Comparison of ENCODE assay signal across 28 cellular contexts in the genomic region with DNA sequence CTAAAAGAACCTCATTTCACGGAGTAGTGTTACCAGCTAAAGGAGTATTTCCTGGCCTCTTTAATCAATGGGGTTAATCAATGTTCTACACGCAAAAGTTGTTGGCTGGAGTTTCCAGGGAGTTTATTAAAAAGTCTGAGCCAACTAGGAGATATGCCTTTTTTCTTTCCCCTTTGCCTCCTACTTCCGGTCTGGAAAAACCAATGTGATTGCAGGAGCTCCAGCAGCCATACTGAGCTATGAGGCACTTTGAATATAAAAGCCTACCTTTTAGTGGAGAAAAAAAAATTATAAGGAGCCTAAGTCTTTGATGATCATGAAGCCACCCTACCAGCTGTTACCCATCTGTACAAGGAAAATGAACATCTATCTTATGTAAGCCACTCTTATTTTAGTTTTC. TPM values are rescaled to one million over a fixed set of nuclear protein-coding genes. Genes with fewer than 3 reads are reported as not detected.
A peak's percentile ranks its signal among the peaks of the same experiment; 100 is the strongest.
DNase-seq lines count a peak whose midpoint lies in the region; ATAC-seq, FAIRE-seq and TF ChIP-seq lines count a peak whose summit lies in the region.
"Had no signal": no experiment of that assay in that cellular context is flagged by ENCODE, and none has a peak within 500 bp of the region (broad histone marks: within the 10 kb centered on the region; RNA-seq: fewer than 3 reads in every experiment).

No MANE protein-coding gene starts in this region.

- H3K9ac ChIP-seq in K562 (ENCODE audit: insufficient read depth in 1 of 2, low read depth in 2 of 2, low read length in 2 of 2): no peak overlapping the region
- H3K9ac ChIP-seq: BLaER1 had no signal

- no peaks in the 10 kb centered on the region for H3K9me1 ChIP-seq in K562 (ENCODE audit: control insufficient read depth, insufficient read depth, low read length)

- H3K27me3 Mint-ChIP-seq in WTC11 (ENCODE audit: low read depth): peaks cover 4% of the 10 kb centered on the region; the same call in 1 of the 2 replicates
- H3K27me3 Mint-ChIP-seq in activated T-helper 2 cell treated with anti-CD3 and anti-CD28 coated beads, Interferon-gamma antibody, Interleukin-2, Interleukin-4, amounts not matched to agents 10 μg/mL and 5 μg/mL and 100 μg/mL, durations not matched to agents 14 hours and 24 hours and 36 hours (ENCODE audit: low read depth): peaks cover 6% of the 10 kb centered on the region

- intact Hi-C loops in K562 (cut with micrococcal nuclease) (no loop called here), esophagus muscularis mucosa (cut with DNase I) (no loop called here)
- intact Hi-C loops in activated T-helper 2 cell treated with anti-CD3 and anti-CD28 coated beads, Interferon-gamma antibody, Interleukin-2, Interleukin-4, amounts not matched to agents 10 μg/mL and 5 μg/mL and 100 μg/mL, durations not matched to agents 14 hours and 24 hours and 36 hours (cut with micrococcal nuclease): no loop called here

- no peaks in the 10 kb centered on the region for H3K79me2 ChIP-seq in K562 (ENCODE audit: control insufficient read depth, insufficient read depth, low read length)

- POLR2A ChIA-PET in HEK293 (lab: Yijun Ruan, JAX): no interaction called here
- POLR2A ChIA-PET in WTC11 (lab: Charles Lee): no interaction called here
- POLR2A ChIA-PET in K562 (lab: Yijun Ruan, JAX): no interaction called here

- TF ChIP-seq CTCF in HEK293 (tag by site-specific recombination; IDR thresholded peaks at IDR 0.05): no peak
- TF ChIP-seq CTCF in WTC11 (IDR thresholded peaks at IDR 0.05): no peak
- no peak for TF ChIP-seq CTCF in K562 (IDR thresholded peaks at IDR 0.05 in 2 of 3, conservative IDR thresholded peaks at IDR 0.05 in 1 of 3; ENCODE audit: insufficient read depth in 2 of 3, low read depth in 1 of 3, low read length in 3 of 3)
- TF ChIP-seq CTCF in esophagus muscularis mucosa (IDR thresholded peaks at IDR 0.05): no peak

- H3K9me3 ChIP-seq in HEK293 (ENCODE audit: control insufficient read depth, insufficient read depth, low read depth, low read length): no peaks in the 10 kb centered on the region
- H3K9me3 ChIP-seq in K562 (replicated peaks; ENCODE audit: control insufficient read depth, insufficient read depth, low read depth, low read length): peaks cover 2% of the 10 kb centered on the region; the same call in 1 of the 2 replicates
- no peaks in the 10 kb centered on the region for H3K9me3 ChIP-seq in esophagus muscularis mucosa
- H3K9me3 ChIP-seq: BE2C had no signal

- H3K4me1 ChIP-seq in HEK293 (ENCODE audit: control insufficient read depth, insufficient read depth, low read length): no peaks in the 10 kb centered on the region
- H3K4me1 ChIP-seq in K562 (replicated peaks in 1 of 2; ENCODE audit: control insufficient read depth in 2 of 2, insufficient read depth in 2 of 2, low read length in 2 of 2): no peaks in the 10 kb centered on the region
- peaks cover 6 to 28% (median 20%) of the 10 kb centered on the region in 4 donors for H3K4me1 ChIP-seq in esophagus muscularis mucosa
- H3K4me1 ChIP-seq: BLaER1 had no signal

- BruUV-seq in K562 (replicated peaks; lab: Mats Ljungman, UMichigan): no TSS peak

- no peak for ATAC-seq in WTC11
- no peak for ATAC-seq in K562
- ATAC-seq in HG02840 (IDR thresholded peaks at IDR 0.05; ENCODE audit: low FRiP score, unreplicated experiment): no peak
- ATAC-seq: GM12878 had no signal

- H3K4me1 Mint-ChIP-seq in WTC11: no peaks in the 10 kb centered on the region
- no peaks in the 10 kb centered on the region for H3K4me1 Mint-ChIP-seq in activated T-helper 2 cell treated with anti-CD3 and anti-CD28 coated beads, Interferon-gamma antibody, Interleukin-2, Interleukin-4, amounts not matched to agents 10 μg/mL and 5 μg/mL and 100 μg/mL, durations not matched to agents 14 hours and 24 hours and 36 hours (ENCODE audit: low read depth)
- H3K4me1 Mint-ChIP-seq: CD4-positive, CD25-positive, alpha-beta regulatory T cell had no signal

- TF ChIP-seq EP300 in K562 (IDR thresholded peaks at IDR 0.05; ENCODE audit: low read length): no peak
- no peak for TF ChIP-seq EP300 in esophagus muscularis mucosa (IDR thresholded peaks at IDR 0.05)

- no peak overlapping the region for H3K4me3 ChIP-seq in HEK293 (ENCODE audit: low read depth, low read length)
- H3K4me3 ChIP-seq in K562: no peak overlapping the region
- no peak overlapping the region for H3K4me3 ChIP-seq in esophagus muscularis mucosa
- H3K4me3 ChIP-seq: BLaER1, GM12878 had no signal

- CTCF ChIA-PET in HEK293 (lab: Yijun Ruan, JAX): interaction anchor here (0.6 to 2.7 kb wide), 4 partner anchors 10 to 34 kb away, joined by 3 to 21 read pairs (median 4); a partner anchor contains a TSS
- CTCF ChIA-PET in WTC11 (lab: Charles Lee): interaction anchor here (1.2 to 1.6 kb wide), 2 partner anchors 18 to 33 kb away, joined by 5 to 11 read pairs; a partner anchor contains a TSS
- CTCF ChIA-PET in K562 (lab: Yijun Ruan, JAX; ENCODE audit: low intra/inter-chr PET ratio): no interaction called here

- no peak overlapping the region for H2AFZ ChIP-seq in K562 (ENCODE audit: low read depth, low read length)

- H3K27ac Mint-ChIP-seq in WTC11: no peak overlapping the region
- H3K27ac Mint-ChIP-seq in activated T-helper 2 cell treated with anti-CD3 and anti-CD28 coated beads, Interferon-gamma antibody, Interleukin-2, Interleukin-4, amounts not matched to agents 10 μg/mL and 5 μg/mL and 100 μg/mL, durations not matched to agents 14 hours and 24 hours and 36 hours: no peak overlapping the region
- H3K27ac Mint-ChIP-seq: CD14-positive monocyte; CD4-positive, alpha-beta memory T cell; CD4-positive, CD25-positive, alpha-beta regulatory T cell; CD8-positive, alpha-beta memory T cell had no signal

- DNase-seq in WTC11 (ENCODE audit: low spot score): no peak
- no peak for DNase-seq in K562 (ENCODE audit: extremely low read depth in 1 of 4, low spot score in 3 of 4)
- peak; percentile 3 for DNase-seq in esophagus muscularis mucosa (ENCODE audit: extremely low spot score)
- DNase-seq in NOMO-1 (lab: John Stamatoyannopoulos, UW; ENCODE audit: unreplicated experiment in 2 of 2): no peak
- DNase-seq in activated T-helper 2 cell treated with anti-CD3 and anti-CD28 coated beads, Interferon-gamma antibody, Interleukin-2, Interleukin-4, amounts not matched to agents 10 μg/mL and 5 μg/mL and 100 μg/mL, durations not matched to agents 14 hours and 24 hours and 36 hours (ENCODE audit: low spot score): no peak
- DNase-seq: 8988T; ACHN; BE2C; C1 segment of cervical spinal cord; CD4-positive, alpha-beta memory T cell; CD4-positive, CD25-positive, alpha-beta regulatory T cell; CD8-positive, alpha-beta memory T cell; COR-L47; DMS 273 treated with DMSO at 0.1 percent for 48 hours; DMS153; DMS53; DMS79; DND-41; EL; GDM1 had no signal

- H3K27ac ChIP-seq in HEK293 (ENCODE audit: extremely low read depth, low read depth, low read length) (no peak overlapping the region), K562 (ENCODE audit: extremely low read depth, low read depth, low read length) (no peak overlapping the region), esophagus muscularis mucosa (replicated peaks in 1 of 4) (peak overlapping the region in 1 of 4 donors; percentile 21)
- H3K27ac ChIP-seq: BLaER1 had no signal

- in situ Hi-C loops in K562 (cut with MboI): no loop called here

- WGBS in K562 (ENCODE audit: insufficient coverage, low coverage, missing lambda C conversion rate): 0% methylated on average over 3 of the region's 3 CpGs
- WGBS in esophagus muscularis mucosa: 84% methylated on average over 3 of the region's 3 CpGs

- H3K36me3 Mint-ChIP-seq in WTC11: peaks cover 12% of the 10 kb centered on the region
- no peaks in the 10 kb centered on the region for H3K36me3 Mint-ChIP-seq in activated T-helper 2 cell treated with anti-CD3 and anti-CD28 coated beads, Interferon-gamma antibody, Interleukin-2, Interleukin-4, amounts not matched to agents 10 μg/mL and 5 μg/mL and 100 μg/mL, durations not matched to agents 14 hours and 24 hours and 36 hours (ENCODE audit: low read depth)
- H3K36me3 Mint-ChIP-seq: CD14-positive monocyte; CD4-positive, alpha-beta memory T cell; CD4-positive, CD25-positive, alpha-beta regulatory T cell had no signal

- H4K20me1 ChIP-seq in K562 (replicated peaks; ENCODE audit: control insufficient read depth, insufficient read depth, low read length): no peaks in the 10 kb centered on the region
- H4K20me1 ChIP-seq: BLaER1 had no signal

- H3K4me3 Mint-ChIP-seq in WTC11: no peak overlapping the region
- H3K4me3 Mint-ChIP-seq in activated T-helper 2 cell treated with anti-CD3 and anti-CD28 coated beads, Interferon-gamma antibody, Interleukin-2, Interleukin-4, amounts not matched to agents 10 μg/mL and 5 μg/mL and 100 μg/mL, durations not matched to agents 14 hours and 24 hours and 36 hours (ENCODE audit: low read depth): no peak overlapping the region
- H3K4me3 Mint-ChIP-seq: CD14-positive monocyte; CD4-positive, alpha-beta memory T cell; CD4-positive, CD25-positive, alpha-beta regulatory T cell; CD8-positive, alpha-beta memory T cell had no signal

- no peak for TF ChIP-seq POLR2A in K562 (conservative IDR thresholded peaks at IDR 0.05)
- TF ChIP-seq POLR2A in esophagus muscularis mucosa (IDR thresholded peaks at IDR 0.05; ENCODE audit: low read depth): no peak

- peaks cover 46% of the 10 kb centered on the region for H3K9me3 Mint-ChIP-seq in WTC11
- no peaks in the 10 kb centered on the region for H3K9me3 Mint-ChIP-seq in activated T-helper 2 cell treated with anti-CD3 and anti-CD28 coated beads, Interferon-gamma antibody, Interleukin-2, Interleukin-4, amounts not matched to agents 10 μg/mL and 5 μg/mL and 100 μg/mL, durations not matched to agents 14 hours and 24 hours and 36 hours

- H3K4me2 ChIP-seq in K562 (ENCODE audit: insufficient read depth, low read length): no peak overlapping the region
- H3K4me2 ChIP-seq: BLaER1 had no signal

- FAIRE-seq in K562 (lab: Jason Lieb, UNC): no peak
- FAIRE-seq: A204.1, GM12878, GM12892, GM18507 had no signal

- H3K27me3 ChIP-seq in K562 (ENCODE audit: control insufficient read depth in 2 of 2, insufficient read depth in 2 of 2, low read length in 2 of 2) (peaks cover 0 to 2% of the 10 kb centered on the region in 2 experiments; a peak in 1 of 5 replicates), esophagus muscularis mucosa (no peaks in the 10 kb centered on the region)
- H3K27me3 ChIP-seq: BE2C, BLaER1 had no signal

- no peaks in the 10 kb centered on the region for H3K36me3 ChIP-seq in HEK293 (ENCODE audit: control insufficient read depth in 2 of 2, insufficient read depth in 1 of 2, low read length in 2 of 2)
- H3K36me3 ChIP-seq in K562 (ENCODE audit: control insufficient read depth, insufficient read depth, low read length): no peaks in the 10 kb centered on the region
- H3K36me3 ChIP-seq in esophagus muscularis mucosa: no peaks in the 10 kb centered on the region
- H3K36me3 ChIP-seq: BE2C, BLaER1 had no signal

- no peak for TF ChIP-seq RAD21 in K562 (CRISPR knock-in tag; conservative IDR thresholded peaks at IDR 0.05 in 1 of 2, IDR thresholded peaks at IDR 0.05 in 1 of 2)

RNA-seq across cellular contexts. Expression of a gene that starts 17.9 kb away (rescaled TPM):
- total RNA-seq in WTC11 (2021) (12.1 to 15.7 TPM (median 13.4 TPM) in 3 replicates), K562 (2014; rRNA removed) (3.7 and 4.3 TPM in 2 replicates), K562 (2014; rRNA removed; fragmentation: Illumina TruSeq; extraction: Trizol) (6.0 and 8.8 TPM in 2 replicates), K562 (2015; rRNA removed; fragmentation: Illumina TruSeq; extraction: Trizol) (5.1 and 7.4 TPM in 2 replicates), K562 (2021) (7.3 and 10.5 TPM in 2 replicates), esophagus muscularis mucosa (1 to 10 TPM; 4.6 to 10.0 (median 8.6) TPM)
- 5.6 and 18.6 TPM in 2 replicates for total RNA-seq in K562 (2011; cell fraction: chromatin; rRNA removed; ENCODE audit: low replicate concordance)
- 3.7 and 4.6 TPM in 2 replicates for total RNA-seq in K562 (2011; cell fraction: nucleolus; rRNA removed)
- 6.3 and 7.7 TPM in 2 replicates for total RNA-seq in K562 (2011; cell fraction: nucleoplasm; rRNA removed)
- polyA plus RNA-seq in K562 (2011; rRNA removed) (5.9 and 7.0 TPM in 2 replicates), K562 (2014; fragmentation: Illumina TruSeq; extraction: Trizol) (3.4 and 5.0 TPM in 2 replicates), K562 (2014; fragmentation: Nextera tagmentation; extraction: Ambion mirVana) (1 to 10 TPM; 4.4 to 7.7 TPM), K562 (2014; rRNA removed) (2.7 and 4.9 TPM in 2 replicates)
- 1.9 and 2.4 TPM in 2 replicates for polyA plus RNA-seq in K562 (2011; cell fraction: cytosol; rRNA removed)
- 3.2 and 3.8 TPM in 2 replicates for polyA plus RNA-seq in K562 (2011; cell fraction: nucleus; rRNA removed)
- polyA plus RNA-seq in K562 (2012): 3.1 and 4.7 TPM in 2 replicates
- 11.1 and 12.4 TPM in 2 replicates for polyA minus RNA-seq in K562 (2011; rRNA and poly(A)+ RNA removed)
- 5.2 and 5.6 TPM in 2 replicates for polyA minus RNA-seq in K562 (2011; cell fraction: cytosol; rRNA and poly(A)+ RNA removed)
- polyA minus RNA-seq in K562 (2011; cell fraction: nucleus; rRNA and poly(A)+ RNA removed): 2.7 and 5.0 TPM in 2 replicates
- total RNA-seq in activated T-helper 2 cell treated with anti-CD3 and anti-CD28 coated beads, Interferon-gamma antibody, Interleukin-2, Interleukin-4, amounts not matched to agents 10 μg/mL and 5 μg/mL and 100 μg/mL, durations not matched to agents 14 hours and 24 hours and 36 hours: 11.9 and 13.3 TPM in 2 replicates
